Comparison of ENCODE assay signal across 17 cellular contexts in the genomic region with DNA sequence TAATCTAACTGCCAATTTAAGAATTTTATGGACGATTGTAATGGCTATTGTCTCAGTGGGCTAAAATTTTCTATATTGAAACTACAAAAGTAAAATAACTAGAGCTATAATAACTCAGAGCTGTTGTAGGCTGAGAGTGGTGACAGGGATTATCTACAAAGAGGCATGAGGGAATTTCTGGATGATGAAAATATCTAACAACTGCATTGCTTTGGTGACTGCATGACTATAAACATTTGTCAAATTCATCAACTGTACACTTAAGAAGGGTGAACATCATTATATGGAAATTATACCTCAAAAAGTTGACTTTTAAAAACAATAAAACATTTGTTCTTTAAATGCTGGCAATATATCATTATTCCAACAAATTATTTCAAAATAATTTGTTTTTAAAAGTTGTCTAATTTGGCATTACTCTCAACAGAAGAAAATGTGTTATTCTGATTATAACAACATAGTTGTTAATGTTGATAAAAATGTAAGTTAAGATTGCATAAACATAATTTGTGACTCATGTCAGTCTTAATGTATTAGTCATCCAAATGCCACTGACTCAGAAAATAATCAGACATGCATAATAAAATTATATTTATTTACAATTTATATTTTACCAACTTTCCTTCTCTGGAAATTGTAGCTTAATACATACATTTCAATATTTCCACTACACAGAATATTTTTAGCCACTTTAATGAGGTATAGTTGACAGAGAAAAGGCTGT.
DNase-seq lines count a peak whose midpoint lies in the region; ATAC-seq, FAIRE-seq and TF ChIP-seq lines count a peak whose summit lies in the region.
"Had no signal": no experiment of that assay in that cellular context is flagged by ENCODE, and none has a peak within 500 bp of the region (broad histone marks: within the 10 kb centered on the region; RNA-seq: fewer than 3 reads in every experiment).

No MANE protein-coding gene starts in this region.

- H3K4me1 ChIP-seq in A549 (peaks cover 6% of the 10 kb centered on the region; the same call in 2 of the 3 replicates), mesendoderm (ENCODE audit: control insufficient read depth, low read depth, low read length) (no peaks in the 10 kb centered on the region)

- DNase-seq in A549 (ENCODE audit: low read depth in 1 of 2, low spot score in 1 of 2) (no peak), HT1080 (ENCODE audit: low read depth) (peak; percentile 3), fibroblast of mammary gland (ENCODE audit: low read depth) (peak; percentile 54), mesendoderm (no peak), NCI-H2029 treated with DMSO at 0.1 percent for 48 hours (lab: John Stamatoyannopoulos, UW) (no peak), GM10266 (ENCODE audit: extremely low spot score) (no peak)
- DNase-seq: activated CD8-positive, alpha-beta T cell treated with anti-CD3 and anti-CD28 coated beads for 36 hours; CD4-positive, alpha-beta memory T cell; DND-41; left ventricle myocardium superior; NCI-H1092; NCI-H774; stimulated activated CD4-positive, alpha-beta T cell treated with anti-CD3 and anti-CD28 coated beads, Interleukin-2, amount 100 ng/mL, for 48 hours had no signal

- CTCF ChIA-PET in A549 (lab: Yijun Ruan, JAX), result no interaction called here

- no peak overlapping the region for H2BK5ac ChIP-seq in mesendoderm (ENCODE audit: low read length)

- TF ChIP-seq RAD21 in A549 (conservative IDR thresholded peaks at IDR 0.05 in 1 of 2, IDR thresholded peaks at IDR 0.05 in 1 of 2), result no peak

- H3K79me1 ChIP-seq in mesendoderm (ENCODE audit: low read length), result no peaks in the 10 kb centered on the region

- H3K56ac ChIP-seq in mesendoderm (ENCODE audit: low read length), result no peak overlapping the region

- 4% methylated on average over 1 of the region's 1 CpG for WGBS in A549 (ENCODE audit: missing lambda C conversion rate)
- no CpG with 5 or more reads among the region's 1 CpG for WGBS in mesendoderm (ENCODE audit: extremely low coverage, insufficient coverage, low lambda C conversion rate)

- H3K36me3 ChIP-seq in mesendoderm (ENCODE audit: control insufficient read depth, insufficient read depth, low read length), result no peaks in the 10 kb centered on the region

- H2BK15ac ChIP-seq in mesendoderm (replicated peaks; ENCODE audit: low read depth), result no peak overlapping the region

- no peak for ATAC-seq in A549
- ATAC-seq in GM18517 (IDR thresholded peaks at IDR 0.05; ENCODE audit: unreplicated experiment), result no peak
- ATAC-seq: activated CD8-positive, alpha-beta T cell treated with anti-CD3 and anti-CD28 coated beads for 36 hours; left ventricle myocardium superior; WTC11 had no signal

- TF ChIP-seq CTCF in A549 (IDR thresholded peaks at IDR 0.05) (no peak), fibroblast of mammary gland (conservative IDR thresholded peaks at IDR 0.05; ENCODE audit: control insufficient read depth, insufficient read depth, low read depth, low read length) (no peak), GM10266 (IDR thresholded peaks at IDR 0.05; ENCODE audit: control insufficient read depth, insufficient read depth, low read depth, missing control alignments) (no peak)

- no peaks in the 10 kb centered on the region for H3K79me2 ChIP-seq in mesendoderm (ENCODE audit: control insufficient read depth, insufficient read depth, low read length)

- H2AK5ac ChIP-seq in mesendoderm (ENCODE audit: low read length), result no peak overlapping the region

- TF ChIP-seq EP300 in A549 (IDR thresholded peaks at IDR 0.05), result no peak

- H3K27me3 ChIP-seq in mesendoderm (ENCODE audit: insufficient read depth, low read length, poor library complexity), result no peaks in the 10 kb centered on the region

- no peak overlapping the region for H4K8ac ChIP-seq in mesendoderm (ENCODE audit: low read depth, low read length)

- H3K18ac ChIP-seq in mesendoderm (ENCODE audit: low read length), result no peak overlapping the region

- no peaks in the 10 kb centered on the region for H3K9me3 ChIP-seq in A549

- H3K27ac ChIP-seq in A549, result no peak overlapping the region
- no peak overlapping the region for H3K27ac ChIP-seq in mesendoderm (ENCODE audit: low read depth, low read length)
- H3K27ac ChIP-seq: PC-9 had no signal

- H3K9ac ChIP-seq in mesendoderm (ENCODE audit: low read length), result no peak overlapping the region

- no peak overlapping the region for H3K23ac ChIP-seq in mesendoderm (ENCODE audit: low read length)

- FAIRE-seq in A549 (lab: Jason Lieb, UNC) (peak; percentile 36), TTC549 (lab: Jason Lieb, UNC) (peak; percentile 36)

- H4K5ac ChIP-seq in mesendoderm (ENCODE audit: low read length), result no peak overlapping the region

- POLR2A ChIA-PET in A549 (lab: Yijun Ruan, JAX), result no interaction called here

- H3K4me2 ChIP-seq in A549 (no peak overlapping the region), mesendoderm (ENCODE audit: low read length) (no peak overlapping the region)
- H3K4me2 ChIP-seq: PC-9 had no signal

- H3K4me3 ChIP-seq in A549 (no peak overlapping the region), fibroblast of mammary gland (ENCODE audit: control insufficient read depth, low read depth, low read length) (no peak overlapping the region), mesendoderm (ENCODE audit: low read length) (no peak overlapping the region)
- H3K4me3 ChIP-seq: PC-9 had no signal

- no peak for TF ChIP-seq POLR2A in A549 (IDR thresholded peaks at IDR 0.05; ENCODE audit: low read length)

- H3K4ac ChIP-seq in mesendoderm (ENCODE audit: low read depth, low read length), result no peak overlapping the region

- no peak overlapping the region for H2BK120ac ChIP-seq in mesendoderm (ENCODE audit: low read depth, low read length)

TF ChIP-seq in A549, 52 proteins besides CTCF, POLR2A, EP300 and RAD21:
- TF ChIP-seq CEBPB (IDR thresholded peaks at IDR 0.05) (peak in 1 of 2 experiments; percentile 40; a peak in 1 of 4 replicates), MAFK (IDR thresholded peaks at IDR 0.05; ENCODE audit: partially characterized antibody) (no peak), FOSL2 (IDR thresholded peaks at IDR 0.05) (no peak), FOSL2 (CRISPR knock-in tag; IDR thresholded peaks at IDR 0.05) (peak; percentile 78), NFE2L2 (conservative IDR thresholded peaks at IDR 0.05; ENCODE audit: low read length) (no peak), RNF2 (IDR thresholded peaks at IDR 0.05; ENCODE audit: borderline replicate concordance, low read depth) (no peak), CHD4 (IDR thresholded peaks at IDR 0.05; ENCODE audit: borderline replicate concordance) (no peak), HOXB13 (CRISPR knock-in tag; IDR thresholded peaks at IDR 0.05; ENCODE audit: low read depth) (no peak), ESRRA (IDR thresholded peaks at IDR 0.05; ENCODE audit: borderline replicate concordance, low read length) (no peak), ZNF302 (CRISPR knock-in tag; IDR thresholded peaks at IDR 0.05) (no peak), HOXB5 (CRISPR knock-in tag; IDR thresholded peaks at IDR 0.05) (no peak), RFX5 (IDR thresholded peaks at IDR 0.05) (no peak), SREBF2 (IDR thresholded peaks at IDR 0.05) (no peak), RARB (CRISPR knock-in tag; IDR thresholded peaks at IDR 0.05) (no peak), MYC (IDR thresholded peaks at IDR 0.05; ENCODE audit: borderline replicate concordance, low read length) (no peak), HOXA7 (CRISPR knock-in tag; IDR thresholded peaks at IDR 0.05) (no peak), ZC3H11A (IDR thresholded peaks at IDR 0.05) (no peak)
- TF ChIP-seq, protein P1, sequence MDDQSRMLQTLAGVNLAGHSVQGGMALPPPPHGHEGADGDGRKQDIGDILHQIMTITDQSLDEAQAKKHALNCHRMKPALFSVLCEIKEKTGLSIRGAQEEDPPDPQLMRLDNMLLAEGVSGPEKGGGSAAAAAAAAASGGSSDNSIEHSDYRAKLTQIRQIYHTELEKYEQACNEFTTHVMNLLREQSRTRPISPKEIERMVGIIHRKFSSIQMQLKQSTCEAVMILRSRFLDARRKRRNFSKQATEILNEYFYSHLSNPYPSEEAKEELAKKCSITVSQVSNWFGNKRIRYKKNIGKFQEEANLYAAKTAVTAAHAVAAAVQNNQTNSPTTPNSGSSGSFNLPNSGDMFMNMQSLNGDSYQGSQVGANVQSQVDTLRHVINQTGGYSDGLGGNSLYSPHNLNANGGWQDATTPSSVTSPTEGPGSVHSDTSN (IDR thresholded peaks at IDR 0.05), result no peak

Comparison
In these comparisons a context has a peak if more than half of its experiments do, and no peak if none do; other contexts are left out.
1. DNase-seq: peak in HT1080 (single experiment) and fibroblast of mammary gland (single experiment); none in A549 (0 of 2), mesendoderm (single experiment), NCI-H2029 treated with DMSO at 0.1 percent for 48 hours (single experiment) and GM10266 (single experiment).